In genomic region chr19:37654118-37654517, GRCh38 we compare ENCODE assay signal across 8 cellular contexts. TPM values are rescaled to one million over a fixed set of nuclear protein-coding genes. Genes with fewer than 3 reads are reported as not detected.
A peak's percentile ranks its signal among the peaks of the same experiment; 100 is the strongest.
DNase-seq lines count a peak whose midpoint lies in the region; ATAC-seq, FAIRE-seq and TF ChIP-seq lines count a peak whose summit lies in the region.

No MANE protein-coding gene starts in this region.

- no peak for FAIRE-seq in urothelium cell line (lab: Jason Lieb, UNC)

- no peak overlapping the region for H3K27ac ChIP-seq in ovary

- 2 to 3% (median 2%) methylated on average over 5 of the region's 5 CpGs for WGBS in ovary, 3 donors

- H3K36me3 ChIP-seq in endocrine pancreas (ENCODE audit: control insufficient read depth, insufficient read depth, low read length) (peaks cover 5% of the 10 kb centered on the region), ovary (no peaks in the 10 kb centered on the region)

- DNase-seq in DMS79 treated with DMSO at 0.1 percent for 48 hours (lab: John Stamatoyannopoulos, UW) (peak; percentile 57), NCI-H69 (lab: John Stamatoyannopoulos, UW) (peak; percentile 46), ovary (no peak), NCI-H226 (no peak), activated gamma-delta T cell (lab: John Stamatoyannopoulos, UW) (no peak), urothelium cell line (ENCODE audit: low spot score) (no peak)

- ATAC-seq in GM19455 (IDR thresholded peaks at IDR 0.05; ENCODE audit: unreplicated experiment), result no peak

- H3K4me1 ChIP-seq in endocrine pancreas (ENCODE audit: control insufficient read depth, insufficient read depth, low read length) (peaks cover 13% of the 10 kb centered on the region), ovary (ENCODE audit: insufficient read depth) (peaks cover 2% of the 10 kb centered on the region)

- H3K4me3 ChIP-seq in endocrine pancreas (ENCODE audit: control insufficient read depth, insufficient read depth, low read length) (peak overlapping the region; percentile 92), ovary (peak overlapping the region; percentile 82)

- no peak for TF ChIP-seq CTCF in ovary (IDR thresholded peaks at IDR 0.05)

- intact Hi-C loops in ovary (cut with DNase I), result no loop called here

- no peaks in the 10 kb centered on the region for H3K27me3 ChIP-seq in endocrine pancreas (ENCODE audit: control insufficient read depth, insufficient read depth, low read length)
- no peaks in the 10 kb centered on the region for H3K27me3 ChIP-seq in ovary

- peak overlapping the region; percentile 44 for H3K9ac ChIP-seq in endocrine pancreas (ENCODE audit: control insufficient read depth, insufficient read depth, low read length)

- TF ChIP-seq EP300 in ovary (IDR thresholded peaks at IDR 0.05), result no peak

- H3K9me3 ChIP-seq in endocrine pancreas (ENCODE audit: control insufficient read depth, low read length), result no peaks in the 10 kb centered on the region
- peaks cover 0 to 4% of the 10 kb centered on the region in 2 donors for H3K9me3 ChIP-seq in ovary

- TF ChIP-seq POLR2A in ovary (IDR thresholded peaks at IDR 0.05), result no peak

RNA-seq across cellular contexts. Expression of gene ZFP30, which starts 1.1 kb away (rescaled TPM):
- 10 to 100 TPM; 14.0 to 23.0 (median 17.5) TPM for total RNA-seq in ovary
- polyA plus RNA-seq in ovary, result 1 to 10 TPM; 5.9 to 7.0 TPM

RNA-seq across cellular contexts. Expression of gene ZNF540, which starts 59.4 kb away (rescaled TPM):
- 10 to 100 TPM in 2 of 7 donors, 1 to 10 TPM in 5; 1.6 to 17.1 (median 8.8) TPM for total RNA-seq in ovary
- polyA plus RNA-seq in ovary, result 1 to 10 TPM; 5.8 to 8.4 TPM

RNA-seq across cellular contexts. Expression of gene ZNF571, which starts 59.5 kb away (rescaled TPM):
- total RNA-seq in ovary, result 10 to 100 TPM in 3 of 7 donors, 1 to 10 TPM in 4; 5.8 to 16.8 (median 9.4) TPM
- 1 to 10 TPM; 4.5 to 6.8 TPM for polyA plus RNA-seq in ovary

Comparison
In these comparisons a context has a peak if more than half of its experiments do, and no peak if none do; other contexts are left out.
1. DNase-seq: peak in DMS79 treated with DMSO at 0.1 percent for 48 hours (single experiment) and NCI-H69 (single experiment); none in ovary (0 of 5), NCI-H226 (single experiment), activated gamma-delta T cell (single experiment) and urothelium cell line (single experiment).